ENCODE assay signal across 8 cellular contexts in genomic region chr2:221517362-221518121, GRCh38.
DNase-seq lines count a peak whose midpoint lies in the region; ATAC-seq and TF ChIP-seq lines count a peak whose summit lies in the region.

No MANE protein-coding gene starts in this region.

- in situ Hi-C loops in GM13977 (cut with MboI; ENCODE audit: low pct_unique_long_range_greater_than_20kb, low sequenced_read_pairs, unreplicated experiment), result no loop called here

- peak; percentile 19 for DNase-seq in GM13977 (ENCODE audit: low spot score)
- peak; percentile 84 for DNase-seq in NCI-H510A treated with DMSO at 0.1 percent for 48 hours (lab: John Stamatoyannopoulos, UW)
- DNase-seq in activated effector memory CD4-positive, alpha-beta T cell treated with Interleukin-2 at 50 U/mL for 16 hours, result peak; percentile 79
- DNase-seq in left kidney (ENCODE audit: low read depth, low spot score), result peak; percentile 59
- DNase-seq in stimulated activated naive CD4-positive, alpha-beta T cell treated with Interleukin-2 at 50 U/mL for 16 hours (lab: John Stamatoyannopoulos, UW), result peak; percentile 68
- DNase-seq in SIG-M5 treated with dmso at 0.1 percent for 504 hours (lab: John Stamatoyannopoulos, UW; ENCODE audit: unreplicated experiment), result no peak
- DNase-seq in NCI-H748 (lab: John Stamatoyannopoulos, UW; ENCODE audit: unreplicated experiment), result no peak

- ATAC-seq in HG02610 (IDR thresholded peaks at IDR 0.05; ENCODE audit: unreplicated experiment), result peak; percentile 91

- no peak for TF ChIP-seq CTCF in GM13977 (IDR thresholded peaks at IDR 0.05; ENCODE audit: extremely low read depth, insufficient read depth, missing control alignments)

Comparison
In these comparisons a context has a peak if more than half of its experiments do, and no peak if none do; other contexts are left out.
1. DNase-seq: peak in GM13977 (single experiment), NCI-H510A treated with DMSO at 0.1 percent for 48 hours (single experiment), activated effector memory CD4-positive, alpha-beta T cell treated with Interleukin-2 at 50 U/mL for 16 hours (single experiment), left kidney (single experiment) and stimulated activated naive CD4-positive, alpha-beta T cell treated with Interleukin-2 at 50 U/mL for 16 hours (single experiment); none in SIG-M5 treated with dmso at 0.1 percent for 504 hours (single experiment) and NCI-H748 (single experiment).